ENCODE assay signal across 10 cellular contexts in the genomic region with DNA sequence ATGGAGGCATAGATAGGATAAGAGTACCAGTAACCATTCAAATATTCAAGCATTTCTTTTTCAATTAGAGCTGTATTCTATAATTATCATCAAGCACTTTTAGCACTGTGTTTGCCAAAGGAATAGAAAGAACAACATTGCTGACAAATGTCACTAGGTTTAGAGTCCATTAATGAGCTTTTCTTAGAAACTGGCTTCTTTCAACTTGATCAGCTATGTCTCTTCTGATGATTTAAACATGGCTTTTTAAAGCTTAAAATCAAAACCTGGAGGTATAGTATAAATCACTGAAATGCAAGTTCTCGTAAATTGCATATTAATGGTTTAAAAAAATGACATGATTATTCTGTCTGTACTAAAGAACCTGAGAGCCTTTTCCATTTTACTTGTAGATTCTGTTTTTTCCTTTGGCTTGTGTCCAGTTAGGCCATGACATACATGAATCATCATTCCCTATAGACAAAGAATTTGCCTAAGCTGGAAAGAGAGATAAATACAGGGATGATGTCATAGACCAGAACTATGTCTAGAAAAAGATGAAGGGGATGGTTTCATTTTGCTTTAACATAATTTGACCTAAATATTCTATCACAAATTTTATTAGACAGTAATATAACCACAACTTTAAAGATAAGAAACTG.
DNase-seq lines count a peak whose midpoint lies in the region; ATAC-seq and TF ChIP-seq lines count a peak whose summit lies in the region.
"Had no signal": no experiment of that assay in that cellular context is flagged by ENCODE, and none has a peak within 500 bp of the region (broad histone marks: within the 10 kb centered on the region; RNA-seq: fewer than 3 reads in every experiment).

No MANE protein-coding gene starts in this region.

- DNase-seq in GM23248 (peak; percentile 79), NCI-H69 (lab: John Stamatoyannopoulos, UW) (peak; percentile 4), chondrocyte (ENCODE audit: low spot score) (no peak), trophoblast cell (peak; percentile 15 to 79), HK-2 (ENCODE audit: unreplicated experiment) (no peak)
- DNase-seq in CD4-positive, alpha-beta T cell: no peak
- no peak for DNase-seq in T-helper 2 cell treated with Interferon-gamma antibody and Interleukin-4, amounts not matched to agents 5 μg/mL and 100 μg/mL, for 36 hours (ENCODE audit: low spot score)
- DNase-seq: effector memory CD4-positive, alpha-beta T cell had no signal

- no peak overlapping the region for H2AK5ac ChIP-seq in trophoblast cell (ENCODE audit: low read length)

- H3K9ac ChIP-seq in GM23248: no peak overlapping the region
- H3K9ac ChIP-seq in trophoblast cell (ENCODE audit: low read length): no peak overlapping the region

- peaks cover 59% of the 10 kb centered on the region for H3K4me1 Mint-ChIP-seq in chondrocyte (ENCODE audit: low read depth)
- H3K4me1 Mint-ChIP-seq in CD4-positive, alpha-beta T cell (ENCODE audit: low read depth): no peaks in the 10 kb centered on the region
- no peaks in the 10 kb centered on the region for H3K4me1 Mint-ChIP-seq in T-helper 2 cell treated with Interferon-gamma antibody and Interleukin-4, amounts not matched to agents 5 μg/mL and 100 μg/mL, for 36 hours (ENCODE audit: low read depth)
- H3K4me1 Mint-ChIP-seq: activated T-helper 17 cell treated with anti-CD3 and anti-CD28 coated beads, Interleukin-2, amount 50 U/mL, for 72 hours had no signal

- H3K27ac ChIP-seq in GM23248 (no peak overlapping the region), trophoblast cell (ENCODE audit: low read depth, low read length) (no peak overlapping the region)
- H3K27ac ChIP-seq in CD4-positive, alpha-beta T cell (ENCODE audit: low read depth, low read length): no peak overlapping the region

- H3K4me2 ChIP-seq in GM23248 (ENCODE audit: unreplicated experiment) (peak overlapping the region; percentile 36), trophoblast cell (ENCODE audit: low read length) (no peak overlapping the region)

- CTCF ChIA-PET in CD4-positive, alpha-beta T cell (lab: Charles Lee): no interaction called here

- no peak overlapping the region for H4K8ac ChIP-seq in trophoblast cell (ENCODE audit: low read depth, low read length)

- H3K79me2 ChIP-seq in GM23248 (ENCODE audit: insufficient read depth): no peaks in the 10 kb centered on the region
- no peaks in the 10 kb centered on the region for H3K79me2 ChIP-seq in trophoblast cell (ENCODE audit: control insufficient read depth, insufficient read depth, low read length, poor library complexity)

- no peak overlapping the region for H2BK5ac ChIP-seq in trophoblast cell (ENCODE audit: low read depth, low read length, poor library complexity)

- peaks cover 3% of the 10 kb centered on the region for H3K79me1 ChIP-seq in trophoblast cell (ENCODE audit: low read length)

- peak overlapping the region; percentile 92 for H3K27ac Mint-ChIP-seq in chondrocyte (ENCODE audit: unreplicated experiment)
- no peak overlapping the region for H3K27ac Mint-ChIP-seq in CD4-positive, alpha-beta T cell
- no peak overlapping the region for H3K27ac Mint-ChIP-seq in T-helper 2 cell treated with Interferon-gamma antibody and Interleukin-4, amounts not matched to agents 5 μg/mL and 100 μg/mL, for 36 hours
- H3K27ac Mint-ChIP-seq: activated T-helper 17 cell treated with anti-CD3 and anti-CD28 coated beads, Interleukin-2, amount 50 U/mL, for 72 hours had no signal

- H3K23ac ChIP-seq in trophoblast cell (ENCODE audit: low read length): no peak overlapping the region

- H3F3A ChIP-seq in GM23248 (ENCODE audit: insufficient read depth): peaks cover 41% of the 10 kb centered on the region; the same call in 1 of the 2 replicates

- H3K27me3 ChIP-seq in GM23248 (replicated peaks; ENCODE audit: insufficient read depth): no peaks in the 10 kb centered on the region
- no peaks in the 10 kb centered on the region for H3K27me3 ChIP-seq in trophoblast cell (ENCODE audit: insufficient read depth, low read length)
- H3K27me3 ChIP-seq in CD4-positive, alpha-beta T cell (ENCODE audit: control insufficient read depth, insufficient read depth, low read length): no peaks in the 10 kb centered on the region

- ATAC-seq in CD4-positive, alpha-beta T cell (ENCODE audit: poor library complexity): no peak
- ATAC-seq: activated T-helper 17 cell treated with anti-CD3 and anti-CD28 coated beads, Interleukin-2, amount 50 U/mL, for 72 hours had no signal

- H2BK12ac ChIP-seq in trophoblast cell (ENCODE audit: low read length): no peak overlapping the region

- H2BK120ac ChIP-seq in trophoblast cell (ENCODE audit: insufficient read depth, low read length, poor library complexity): no peak overlapping the region

- H3K4ac ChIP-seq in trophoblast cell (ENCODE audit: low read depth, low read length): no peak overlapping the region

- H3K36me3 Mint-ChIP-seq in chondrocyte (ENCODE audit: low read depth): no peaks in the 10 kb centered on the region
- H3K36me3 Mint-ChIP-seq in CD4-positive, alpha-beta T cell (ENCODE audit: low read depth): no peaks in the 10 kb centered on the region
- no peaks in the 10 kb centered on the region for H3K36me3 Mint-ChIP-seq in T-helper 2 cell treated with Interferon-gamma antibody and Interleukin-4, amounts not matched to agents 5 μg/mL and 100 μg/mL, for 36 hours (ENCODE audit: low read depth)

- no peak overlapping the region for H3K4me3 ChIP-seq in GM23248
- no peak overlapping the region for H3K4me3 ChIP-seq in trophoblast cell (ENCODE audit: low read depth, low read length)
- H3K4me3 ChIP-seq: lung had no signal

- H3K9me3 Mint-ChIP-seq in chondrocyte (ENCODE audit: low read depth): peaks cover 2% of the 10 kb centered on the region
- no peaks in the 10 kb centered on the region for H3K9me3 Mint-ChIP-seq in CD4-positive, alpha-beta T cell
- H3K9me3 Mint-ChIP-seq in T-helper 2 cell treated with Interferon-gamma antibody and Interleukin-4, amounts not matched to agents 5 μg/mL and 100 μg/mL, for 36 hours: no peaks in the 10 kb centered on the region
- H3K9me3 Mint-ChIP-seq: activated T-helper 17 cell treated with anti-CD3 and anti-CD28 coated beads, Interleukin-2, amount 50 U/mL, for 72 hours had no signal

- intact Hi-C loops in CD4-positive, alpha-beta T cell (cut with DNase I, micrococcal nuclease): no loop called here

- H4K12ac ChIP-seq in trophoblast cell (ENCODE audit: low read depth, low read length): no peak overlapping the region

- H3K4me1 ChIP-seq in GM23248 (ENCODE audit: insufficient read depth) (peaks cover 36% of the 10 kb centered on the region), trophoblast cell (ENCODE audit: control insufficient read depth in 1 of 2, insufficient read depth in 2 of 2, low read length in 2 of 2) (no peaks in the 10 kb centered on the region)

- 69 to 73% methylated on average over 1 of the region's 1 CpG for WGBS in GM23248 (ENCODE audit: low coverage in 1 of 2, low lambda C conversion rate in 2 of 2, missing lambda C conversion rate in 2 of 2), 2 experiments
- WGBS in trophoblast cell (ENCODE audit: extremely low coverage, insufficient coverage, insufficient read length): no CpG with 5 or more reads among the region's 1 CpG

- POLR2A ChIA-PET in CD4-positive, alpha-beta T cell (lab: Charles Lee): no interaction called here

- H3K27me3 Mint-ChIP-seq in chondrocyte (ENCODE audit: low read depth): no peaks in the 10 kb centered on the region
- no peaks in the 10 kb centered on the region for H3K27me3 Mint-ChIP-seq in CD4-positive, alpha-beta T cell
- no peaks in the 10 kb centered on the region for H3K27me3 Mint-ChIP-seq in T-helper 2 cell treated with Interferon-gamma antibody and Interleukin-4, amounts not matched to agents 5 μg/mL and 100 μg/mL, for 36 hours (ENCODE audit: low read depth)
- H3K27me3 Mint-ChIP-seq: activated T-helper 17 cell treated with anti-CD3 and anti-CD28 coated beads, Interleukin-2, amount 50 U/mL, for 72 hours had no signal

- no peaks in the 10 kb centered on the region for H3K9me2 ChIP-seq in GM23248 (ENCODE audit: insufficient read depth)

- H4K20me1 ChIP-seq in GM23248 (ENCODE audit: insufficient read depth): no peaks in the 10 kb centered on the region

- no peaks in the 10 kb centered on the region for H3K9me3 ChIP-seq in GM23248 (ENCODE audit: low read depth)
- H3K9me3 ChIP-seq in trophoblast cell (ENCODE audit: insufficient read depth, low read depth, low read length): no peaks in the 10 kb centered on the region
- no peaks in the 10 kb centered on the region for H3K9me3 ChIP-seq in CD4-positive, alpha-beta T cell (ENCODE audit: control insufficient read depth, low read length)

- H2AFZ ChIP-seq in GM23248: no peak overlapping the region
- no peak overlapping the region for H2AFZ ChIP-seq in trophoblast cell (ENCODE audit: insufficient read depth, low read length, poor library complexity)

- H3K14ac ChIP-seq in trophoblast cell (ENCODE audit: low read length): no peak overlapping the region

- no peak overlapping the region for H3K18ac ChIP-seq in trophoblast cell (ENCODE audit: low read length)

- no peak overlapping the region for H4K91ac ChIP-seq in trophoblast cell (ENCODE audit: low read depth, low read length)

- in situ Hi-C loops in GM23248 (cut with MboI): no loop called here

- no peak for TF ChIP-seq CTCF in chondrocyte (IDR thresholded peaks at IDR 0.05)
- no peak for TF ChIP-seq CTCF in CD4-positive, alpha-beta T cell (IDR thresholded peaks at IDR 0.05)

- H3K36me3 ChIP-seq in GM23248 (ENCODE audit: low read depth) (no peaks in the 10 kb centered on the region), trophoblast cell (ENCODE audit: control insufficient read depth in 1 of 2, insufficient read depth in 2 of 2, low read length in 2 of 2) (no peaks in the 10 kb centered on the region)

- H3K4me3 Mint-ChIP-seq in chondrocyte (ENCODE audit: unreplicated experiment): no peak overlapping the region
- H3K4me3 Mint-ChIP-seq in CD4-positive, alpha-beta T cell: no peak overlapping the region
- H3K4me3 Mint-ChIP-seq in T-helper 2 cell treated with Interferon-gamma antibody and Interleukin-4, amounts not matched to agents 5 μg/mL and 100 μg/mL, for 36 hours: no peak overlapping the region
- H3K4me3 Mint-ChIP-seq: activated T-helper 17 cell treated with anti-CD3 and anti-CD28 coated beads, Interleukin-2, amount 50 U/mL, for 72 hours had no signal

Comparison
In these comparisons a context has a peak if more than half of its experiments do, and no peak if none do; other contexts are left out.
1. DNase-seq: peak in GM23248 (single experiment), NCI-H69 (single experiment) and trophoblast cell (2 of 2); none in chondrocyte (single experiment), CD4-positive, alpha-beta T cell (0 of 10), T-helper 2 cell treated with Interferon-gamma antibody and Interleukin-4, amounts not matched to agents 5 μg/mL and 100 μg/mL, for 36 hours (single experiment) and HK-2 (single experiment).